ENCODE assay signal across 14 cellular contexts in the genomic region with DNA sequence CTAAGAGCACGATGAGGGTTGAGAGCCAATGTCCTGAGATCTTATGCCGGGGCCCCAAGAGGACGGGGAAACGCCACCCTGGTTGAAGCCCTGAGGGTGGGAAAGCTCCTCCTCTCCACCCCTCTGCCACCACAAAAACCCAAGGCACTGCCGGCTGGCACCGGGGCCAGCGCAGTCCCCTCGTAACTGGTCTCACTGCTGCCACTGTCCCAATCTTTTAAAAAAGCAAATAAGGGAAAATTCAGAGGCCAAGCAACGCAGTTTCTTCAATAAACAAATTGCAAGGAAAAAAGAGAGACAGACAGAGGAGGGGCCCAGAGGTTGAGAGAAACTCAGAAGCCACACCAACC. TPM values are rescaled to one million over a fixed set of nuclear protein-coding genes. Genes with fewer than 3 reads are reported as not detected.
A peak's percentile ranks its signal among the peaks of the same experiment; 100 is the strongest.
DNase-seq lines count a peak whose midpoint lies in the region; ATAC-seq and TF ChIP-seq lines count a peak whose summit lies in the region.
"Had no signal": no experiment of that assay in that cellular context is flagged by ENCODE, and none has a peak within 500 bp of the region (broad histone marks: within the 10 kb centered on the region; RNA-seq: fewer than 3 reads in every experiment).

No MANE protein-coding gene starts in this region.

- peak overlapping the region; percentile 53 for H2AFZ ChIP-seq in neural progenitor cell (replicated peaks)

- TF ChIP-seq CTCF in brain (conservative IDR thresholded peaks at IDR 0.05), result no peak
- no peak for TF ChIP-seq CTCF in neural progenitor cell (IDR thresholded peaks at IDR 0.05)

- no peaks in the 10 kb centered on the region for H3K9me3 Mint-ChIP-seq in activated CD4-positive, alpha-beta T cell treated with anti-CD3 and anti-CD28 coated beads, Interleukin-2, amount 10 ng/mL, durations not matched to agents 7 days and 5 days
- H3K9me3 Mint-ChIP-seq in brain, result peaks cover 0 to 6% (median 0%) of the 10 kb centered on the region in 5 experiments
- no peaks in the 10 kb centered on the region for H3K9me3 Mint-ChIP-seq in neural progenitor cell

- WGBS in HUES64, result 14% methylated on average over 9 of the region's 9 CpGs

- H3K36me3 Mint-ChIP-seq in activated CD4-positive, alpha-beta T cell treated with anti-CD3 and anti-CD28 coated beads, Interleukin-2, amount 10 ng/mL, durations not matched to agents 7 days and 5 days (ENCODE audit: low read depth), result no peaks in the 10 kb centered on the region
- H3K36me3 Mint-ChIP-seq in brain, result no peaks in the 10 kb centered on the region
- H3K36me3 Mint-ChIP-seq in neural progenitor cell, result no peaks in the 10 kb centered on the region
- H3K36me3 Mint-ChIP-seq: naive B cell had no signal

- DNase-seq in activated CD4-positive, alpha-beta T cell treated with anti-CD3 and anti-CD28 coated beads, Interleukin-2, amount 10 ng/mL, durations not matched to agents 7 days and 5 days, result no peak
- no peak for DNase-seq in activated CD4-positive, alpha-beta T cell treated with anti-CD3 and anti-CD28 coated beads for 4 hours
- DNase-seq in neural progenitor cell (ENCODE audit: low spot score) (no peak), HuH-7.5 (ENCODE audit: low spot score) (no peak)
- DNase-seq: anterior cingulate cortex, DMS79, naive B cell, NCI-H2081 treated with DMSO at 0.1 percent for 48 hours, spleen had no signal

- H3K36me3 ChIP-seq in HUES64 (ENCODE audit: insufficient read depth, low read length), result no peaks in the 10 kb centered on the region
- H3K36me3 ChIP-seq in neural progenitor cell, result no peaks in the 10 kb centered on the region
- H3K36me3 ChIP-seq: spleen had no signal

- H3K4me3 ChIP-seq in HUES64 (ENCODE audit: low read length) (peak overlapping the region; percentile 54), neural progenitor cell (peak overlapping the region; percentile 48)

- H3K9me3 ChIP-seq in HUES64 (ENCODE audit: insufficient read depth, low read depth, low read length) (no peaks in the 10 kb centered on the region), neural progenitor cell (ENCODE audit: low read depth) (no peaks in the 10 kb centered on the region)
- H3K9me3 ChIP-seq: SK-N-SH, spleen had no signal

- H3K27me3 ChIP-seq in HUES64 (ENCODE audit: insufficient read depth, low read length) (peaks cover 95% of the 10 kb centered on the region), neural progenitor cell (peaks cover 99% of the 10 kb centered on the region)

- CTCF ChIA-PET in activated CD4-positive, alpha-beta T cell treated with anti-CD3 and anti-CD28 coated beads, Interleukin-2, amount 10 ng/mL, durations not matched to agents 7 days and 5 days (lab: Charles Lee), result interaction anchor here (1.0 to 5.3 kb wide), 8 partner anchors 9 to 128 kb away, joined by 3 to 30 read pairs (median 6); partner anchors contain the start of gene FDXR

- H3K4me1 ChIP-seq in HUES64 (ENCODE audit: insufficient read depth, low read length) (peaks cover 4% of the 10 kb centered on the region; the same call in 1 of the 2 replicates), neural progenitor cell (peaks cover 7% of the 10 kb centered on the region)

- H3K79me2 ChIP-seq in neural progenitor cell (ENCODE audit: low read depth), result no peaks in the 10 kb centered on the region

- H3K27me3 Mint-ChIP-seq in activated CD4-positive, alpha-beta T cell treated with anti-CD3 and anti-CD28 coated beads, Interleukin-2, amount 10 ng/mL, durations not matched to agents 7 days and 5 days, result peaks cover 55% of the 10 kb centered on the region
- H3K27me3 Mint-ChIP-seq in brain (peaks cover 75% of the 10 kb centered on the region), neural progenitor cell (ENCODE audit: insufficient read depth, low read depth) (peaks cover 57% of the 10 kb centered on the region)

- H3K4me1 Mint-ChIP-seq in activated CD4-positive, alpha-beta T cell treated with anti-CD3 and anti-CD28 coated beads, Interleukin-2, amount 10 ng/mL, durations not matched to agents 7 days and 5 days, result peaks cover 14% of the 10 kb centered on the region
- H3K4me1 Mint-ChIP-seq in brain (peaks cover 19% of the 10 kb centered on the region), neural progenitor cell (peaks cover 9% of the 10 kb centered on the region)

- no peak overlapping the region for H3K27ac ChIP-seq in HUES64 (ENCODE audit: low read depth, low read length)
- H3K27ac ChIP-seq in neural progenitor cell, result no peak overlapping the region
- H3K27ac ChIP-seq: spleen had no signal

- peak overlapping the region; percentile 66 for H3K4me2 ChIP-seq in neural progenitor cell
- H3K4me2 ChIP-seq: SK-N-SH had no signal

- peaks cover 5% of the 10 kb centered on the region for H4K20me1 ChIP-seq in neural progenitor cell (ENCODE audit: low read depth)

- POLR2A ChIA-PET in activated CD4-positive, alpha-beta T cell treated with anti-CD3 and anti-CD28 coated beads, Interleukin-2, amount 10 ng/mL, durations not matched to agents 7 days and 5 days (lab: Charles Lee), result interaction anchor here (1.0 kb wide), 2 partner anchors 9 to 20 kb away, joined by 4 to 6 read pairs; partner anchors contain the start of gene FDXR

- no peak overlapping the region for H3K9ac ChIP-seq in HUES64 (ENCODE audit: low read depth, low read length)
- H3K9ac ChIP-seq in neural progenitor cell, result no peak overlapping the region
- H3K9ac ChIP-seq: SK-N-SH had no signal

- no peak for ATAC-seq in GM18870 (IDR thresholded peaks at IDR 0.05; ENCODE audit: unreplicated experiment)
- ATAC-seq in HG03378 (IDR thresholded peaks at IDR 0.05; ENCODE audit: unreplicated experiment), result no peak

- peak overlapping the region; percentile 71 for H3K4me3 Mint-ChIP-seq in activated CD4-positive, alpha-beta T cell treated with anti-CD3 and anti-CD28 coated beads, Interleukin-2, amount 10 ng/mL, durations not matched to agents 7 days and 5 days
- peak overlapping the region in 4 of 5 experiments; percentile 33 to 84 (median 70) for H3K4me3 Mint-ChIP-seq in brain
- peak overlapping the region; percentile 81 for H3K4me3 Mint-ChIP-seq in neural progenitor cell

- no peak overlapping the region for H3K27ac Mint-ChIP-seq in activated CD4-positive, alpha-beta T cell treated with anti-CD3 and anti-CD28 coated beads, Interleukin-2, amount 10 ng/mL, durations not matched to agents 7 days and 5 days
- H3K27ac Mint-ChIP-seq in brain, result no peak overlapping the region
- peak overlapping the region; percentile 33 for H3K27ac Mint-ChIP-seq in neural progenitor cell

- H3F3A ChIP-seq in neural progenitor cell (ENCODE audit: low read depth), result peaks cover 4% of the 10 kb centered on the region

RNA-seq across cellular contexts. Expression of gene GRIN2C, which starts 6.7 kb away (rescaled TPM):
- under 1 TPM; 0.20 to 0.25 TPM for total RNA-seq in activated CD4-positive, alpha-beta T cell treated with anti-CD3 and anti-CD28 coated beads, Interleukin-2, amount 10 ng/mL, durations not matched to agents 7 days and 5 days
- polyA plus RNA-seq in HUES64 (2013, experiment 1 of 2), result 0.10 TPM
- not detected for polyA plus RNA-seq in HUES64 (2013, experiment 2 of 2)
- 10.0 TPM for polyA plus RNA-seq in brain (ENCODE audit: insufficient read depth, low read depth, low replicate concordance)
- 0.03 TPM in 1 of 2 replicates, not detected in the other for total RNA-seq in neural progenitor cell (ENCODE audit: low replicate concordance)

RNA-seq across cellular contexts. Expression of gene FDXR, which starts 19.8 kb away (rescaled TPM):
- 10 to 100 TPM; 36.0 to 43.4 TPM for total RNA-seq in activated CD4-positive, alpha-beta T cell treated with anti-CD3 and anti-CD28 coated beads, Interleukin-2, amount 10 ng/mL, durations not matched to agents 7 days and 5 days
- polyA plus RNA-seq in HUES64 (2013, experiment 1 of 2), result 18.9 TPM
- polyA plus RNA-seq in HUES64 (2013, experiment 2 of 2), result 15.8 TPM
- polyA plus RNA-seq in brain (ENCODE audit: insufficient read depth, low read depth, low replicate concordance), result 16.7 TPM
- total RNA-seq in neural progenitor cell (ENCODE audit: low replicate concordance), result 7.4 and 25.3 TPM in 2 replicates

RNA-seq across cellular contexts. Expression of gene FADS6, which starts 40.4 kb away (rescaled TPM):
- not detected for total RNA-seq in activated CD4-positive, alpha-beta T cell treated with anti-CD3 and anti-CD28 coated beads, Interleukin-2, amount 10 ng/mL, durations not matched to agents 7 days and 5 days
- polyA plus RNA-seq in HUES64 (2013, experiment 1 of 2), result 0.60 TPM
- 0.32 TPM for polyA plus RNA-seq in HUES64 (2013, experiment 2 of 2)
- polyA plus RNA-seq in brain (ENCODE audit: insufficient read depth, low read depth, low replicate concordance), result 0.39 TPM
- 0.36 TPM in 1 of 2 replicates, not detected in the other for total RNA-seq in neural progenitor cell (ENCODE audit: low replicate concordance)
- polyA plus RNA-seq: SK-N-SH had no signal
